24 cellular contexts compared by ENCODE assay signal in genomic region chr12:66365718-66366485, GRCh38.
A peak's percentile ranks its signal among the peaks of the same experiment; 100 is the strongest.
DNase-seq lines count a peak whose midpoint lies in the region; ATAC-seq and TF ChIP-seq lines count a peak whose summit lies in the region.
"Had no signal": no experiment of that assay in that cellular context is flagged by ENCODE, and none has a peak within 500 bp of the region (broad histone marks: within the 10 kb centered on the region; RNA-seq: fewer than 3 reads in every experiment).

No MANE protein-coding gene starts in this region.

- peak; percentile 15 for DNase-seq in GM03348 (ENCODE audit: low spot score)
- peak; percentile 70 for DNase-seq in NOMO-1 treated with DMSO at 0.1 percent for 48 hours (lab: John Stamatoyannopoulos, UW; ENCODE audit: unreplicated experiment)
- DNase-seq in cardiac fibroblast (ENCODE audit: low read depth in 2 of 2): peak; percentile 41 to 55
- no peak for DNase-seq in omental fat pad (ENCODE audit: low spot score)
- DNase-seq in immature natural killer cell: no peak
- DNase-seq in NCI-H2107 treated with DMSO at 0.1 percent for 48 hours (lab: John Stamatoyannopoulos, UW; ENCODE audit: unreplicated experiment): no peak
- DNase-seq: activated CD4-positive, alpha-beta T cell treated with anti-CD3 and anti-CD28 coated beads for 1 hour; activated naive CD4-positive, alpha-beta T cell treated with anti-CD3 and anti-CD28 coated beads for 36 hours; activated T-cell treated with anti-CD3 and anti-CD28 coated beads, Interleukin-2, amount 50 U/mL, for 48 hours; aorta; COR-L47; DND-41; effector CD4-positive, alpha-beta T cell; NCI-H187; RPMI8226; stimulated activated CD4-positive, alpha-beta T cell treated with anti-CD3 and anti-CD28 coated beads, Interleukin-1b, Interleukin-23, amount 100 ng/mL, for 48 hours; stimulated activated naive CD4-positive, alpha-beta T cell treated with Interleukin-2 at 50 U/mL for 16 hours; T1000 had no signal

- no peak overlapping the region for H3K4me3 Mint-ChIP-seq in immature natural killer cell
- H3K4me3 Mint-ChIP-seq: activated naive CD4-positive, alpha-beta T cell treated with anti-CD3 and anti-CD28 coated beads for 36 hours; IgD-negative memory B cell; neural progenitor cell had no signal

- no peaks in the 10 kb centered on the region for H3K9me3 Mint-ChIP-seq in immature natural killer cell
- H3K9me3 Mint-ChIP-seq: activated naive CD4-positive, alpha-beta T cell treated with anti-CD3 and anti-CD28 coated beads for 36 hours; IgD-negative memory B cell; neural progenitor cell had no signal

- peaks cover 0 to 20% (median 7%) of the 10 kb centered on the region in 3 donors for H3K36me3 Mint-ChIP-seq in immature natural killer cell
- H3K36me3 Mint-ChIP-seq: IgD-negative memory B cell had no signal

- peak overlapping the region in 1 of 6 donors; percentile 69 for H3K27ac Mint-ChIP-seq in immature natural killer cell
- H3K27ac Mint-ChIP-seq: activated naive CD4-positive, alpha-beta T cell treated with anti-CD3 and anti-CD28 coated beads for 36 hours; IgD-negative memory B cell; neural progenitor cell; progenitor cell of endocrine pancreas had no signal

- H3K4me3 ChIP-seq in cardiac fibroblast (replicated peaks in 1 of 2; ENCODE audit: low read depth in 2 of 2, low read length in 2 of 2): no peak overlapping the region
- H3K4me3 ChIP-seq: neural progenitor cell had no signal

- TF ChIP-seq CTCF in cardiac fibroblast (IDR thresholded peaks at IDR 0.05; ENCODE audit: low read depth, low read length) (no peak), omental fat pad (IDR thresholded peaks at IDR 0.05) (no peak)

- ATAC-seq in omental fat pad (ENCODE audit: low FRiP score): peak; percentile 70
- no peak for ATAC-seq in GM21367 (IDR thresholded peaks at IDR 0.05; ENCODE audit: unreplicated experiment)
- ATAC-seq: left lobe of liver, SK-N-SH treated with all-trans-retinoic acid at 6 μM for 48 hours had no signal

- peaks cover 0 to 2% (median 0%) of the 10 kb centered on the region in 3 donors for H3K27me3 Mint-ChIP-seq in immature natural killer cell (ENCODE audit: low read depth in 3 of 3)
- H3K27me3 Mint-ChIP-seq: IgD-negative memory B cell, progenitor cell of endocrine pancreas had no signal

- no peaks in the 10 kb centered on the region for H3K4me1 Mint-ChIP-seq in immature natural killer cell
- H3K4me1 Mint-ChIP-seq: IgD-negative memory B cell, neural progenitor cell had no signal

Comparison
In these comparisons a context has a peak if more than half of its experiments do, and no peak if none do; other contexts are left out.
1. DNase-seq: peak in GM03348 (single experiment), NOMO-1 treated with DMSO at 0.1 percent for 48 hours (single experiment) and cardiac fibroblast (2 of 2); none in omental fat pad (single experiment), immature natural killer cell (0 of 3) and NCI-H2107 treated with DMSO at 0.1 percent for 48 hours (single experiment).